14 cellular contexts compared by ENCODE assay signal in the genomic region with DNA sequence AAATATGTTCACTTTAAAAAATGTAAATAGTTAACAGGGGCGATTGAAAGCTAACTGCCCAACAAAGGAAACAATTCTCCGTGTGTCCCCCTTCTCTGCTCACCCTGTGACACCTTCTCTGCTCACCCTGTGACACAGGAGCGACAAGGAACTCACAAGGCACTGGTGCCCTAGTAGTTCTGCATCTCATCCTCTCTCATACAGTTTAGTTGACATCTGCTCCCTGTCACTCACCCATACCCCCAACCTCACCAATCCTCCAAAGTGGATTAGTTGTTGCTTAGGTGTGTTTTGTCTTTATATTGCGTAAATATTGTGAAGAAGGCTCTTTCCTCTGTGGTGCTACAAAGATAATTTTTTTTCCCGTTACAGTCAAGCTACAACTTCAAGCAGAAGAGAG.
"Had no signal": no experiment of that assay in that cellular context is flagged by ENCODE, and none has a peak within 500 bp of the region (broad histone marks: within the 10 kb centered on the region; RNA-seq: fewer than 3 reads in every experiment).

No MANE protein-coding gene starts in this region.

- H3K9me3 Mint-ChIP-seq: activated naive CD4-positive, alpha-beta T cell treated with anti-CD3 and anti-CD28 coated beads, Interleukin-2, amount 50 U/mL, for 24 hours had no signal

- H3K27me3 ChIP-seq: adrenal gland, esophagus squamous epithelium, testis had no signal

- H3K4me1 ChIP-seq: adrenal gland, esophagus squamous epithelium, testis had no signal

- ATAC-seq: left ventricle myocardium superior had no signal

- H3K36me3 ChIP-seq: adrenal gland, esophagus squamous epithelium had no signal

- DNase-seq: activated CD4-positive, alpha-beta T cell treated with anti-CD3 and anti-CD28 coated beads, Interleukin-2, amount 50 U/mL, for 48 hours; activated gamma-delta T cell; adrenal gland; effector memory CD4-positive, alpha-beta T cell; esophagus squamous epithelium; left ventricle myocardium superior; occipital lobe; testis; WERI-Rb-1 had no signal

- H3K27ac ChIP-seq: adrenal gland, esophagus squamous epithelium, testis, WERI-Rb-1 had no signal

- H3K4me1 Mint-ChIP-seq: activated naive CD4-positive, alpha-beta T cell treated with anti-CD3 and anti-CD28 coated beads, Interleukin-2, amount 50 U/mL, for 24 hours had no signal

- H3K27ac Mint-ChIP-seq: activated naive CD4-positive, alpha-beta T cell treated with anti-CD3 and anti-CD28 coated beads, Interleukin-2, amount 50 U/mL, for 24 hours; dendritic cell treated with granulocyte-macrophage colony-stimulating factor and Interleukin-4, amounts not matched to agents 40 ng/mL and 50 ng/mL, for 4 days; progenitor cell of endocrine pancreas; stimulated activated naive CD8-positive, alpha-beta T cell treated with anti-CD3 and anti-CD28 coated beads, Interleukin-15, Interleukin-2, amounts not matched to agents 100 ng/mL and 50 ng/mL, for 24 hours; type B pancreatic cell had no signal

- H3K4me3 ChIP-seq: adrenal gland, esophagus squamous epithelium, testis had no signal

- H3K4me3 Mint-ChIP-seq: activated naive CD4-positive, alpha-beta T cell treated with anti-CD3 and anti-CD28 coated beads, Interleukin-2, amount 50 U/mL, for 24 hours; dendritic cell treated with granulocyte-macrophage colony-stimulating factor and Interleukin-4, amounts not matched to agents 40 ng/mL and 50 ng/mL, for 4 days; stimulated activated naive CD8-positive, alpha-beta T cell treated with anti-CD3 and anti-CD28 coated beads, Interleukin-15, Interleukin-2, amounts not matched to agents 100 ng/mL and 50 ng/mL, for 24 hours; type B pancreatic cell had no signal

- H3K9me3 ChIP-seq: adrenal gland, esophagus squamous epithelium, testis had no signal

- H3K27me3 Mint-ChIP-seq: progenitor cell of endocrine pancreas, type B pancreatic cell had no signal
